Comparison of ENCODE assay signal across 10 cellular contexts in the genomic region with DNA sequence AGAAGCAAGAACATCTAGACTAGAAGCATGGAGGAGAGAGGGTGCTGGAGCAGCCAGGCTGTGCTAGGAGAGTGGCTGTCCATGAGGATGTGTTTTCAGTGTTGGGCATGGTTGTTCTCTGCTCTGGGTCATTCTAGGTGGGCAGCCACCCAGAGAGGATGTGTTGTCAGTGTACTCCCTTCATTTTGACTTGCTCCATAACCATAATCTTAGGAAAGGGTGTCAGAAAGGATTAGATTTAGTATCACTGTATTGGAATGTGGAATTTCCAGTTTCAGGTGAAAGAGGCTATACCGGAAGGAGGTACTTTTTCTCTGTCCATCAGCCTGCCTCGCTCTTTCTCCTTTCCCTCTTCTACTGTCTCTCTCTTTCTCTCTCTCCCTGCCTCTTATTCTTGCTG.
"Had no signal": no experiment of that assay in that cellular context is flagged by ENCODE, and none has a peak within 500 bp of the region (broad histone marks: within the 10 kb centered on the region; RNA-seq: fewer than 3 reads in every experiment).

No MANE protein-coding gene starts in this region.

- H3K36me3 Mint-ChIP-seq: activated CD4-positive, alpha-beta memory T cell treated with anti-CD3 and anti-CD28 coated beads for 36 hours had no signal

- H3K27ac Mint-ChIP-seq: activated CD4-positive, alpha-beta memory T cell treated with anti-CD3 and anti-CD28 coated beads for 36 hours; activated T-cell treated with anti-CD3 and anti-CD28 coated beads, Interleukin-2, amount 50 U/mL, for 72 hours; effector memory CD8-positive, alpha-beta T cell; stimulated activated naive CD8-positive, alpha-beta T cell treated with anti-CD3 and anti-CD28 coated beads, Interleukin-15, Interleukin-2, amounts not matched to agents 100 ng/mL and 50 ng/mL, for 24 hours had no signal

- H3K4me3 Mint-ChIP-seq: activated CD4-positive, alpha-beta memory T cell treated with anti-CD3 and anti-CD28 coated beads for 36 hours; activated T-cell treated with anti-CD3 and anti-CD28 coated beads, Interleukin-2, amount 50 U/mL, for 72 hours; central memory CD8-positive, alpha-beta T cell; effector memory CD8-positive, alpha-beta T cell; stimulated activated naive CD8-positive, alpha-beta T cell treated with anti-CD3 and anti-CD28 coated beads, Interleukin-15, Interleukin-2, amounts not matched to agents 100 ng/mL and 50 ng/mL, for 24 hours had no signal

- DNase-seq: activated CD4-positive, alpha-beta memory T cell treated with anti-CD3 and anti-CD28 coated beads for 36 hours; activated naive CD4-positive, alpha-beta T cell; activated T-cell treated with anti-CD3 and anti-CD28 coated beads, Interleukin-2, amount 50 U/mL, for 72 hours; effector memory CD8-positive, alpha-beta T cell; erythroblast; hypothalamus; stimulated activated CD4-positive, alpha-beta T cell treated with anti-CD3 and anti-CD28 coated beads, Interleukin-4, amount 100 ng/mL, for 1 hour; SW 1271 had no signal

- H3K27me3 Mint-ChIP-seq: activated CD4-positive, alpha-beta memory T cell treated with anti-CD3 and anti-CD28 coated beads for 36 hours; central memory CD8-positive, alpha-beta T cell had no signal

- H3K9me3 Mint-ChIP-seq: central memory CD8-positive, alpha-beta T cell; effector memory CD8-positive, alpha-beta T cell had no signal

- H3K4me1 Mint-ChIP-seq: central memory CD8-positive, alpha-beta T cell had no signal
